In genomic region chr22:46149998-46150549, GRCh38 we compare ENCODE assay signal across 8 cellular contexts. TPM values are rescaled to one million over a fixed set of nuclear protein-coding genes. Genes with fewer than 3 reads are reported as not detected.
DNase-seq lines count a peak whose midpoint lies in the region; ATAC-seq and TF ChIP-seq lines count a peak whose summit lies in the region.

TSS of gene PPARA (plus strand) at chr22:46150526. CDS start at chr22:46198384, 47,858 bp downstream.

- H3K4me3 ChIP-seq in colonic mucosa = peak within 1 kb of the TSS; percentile 84

- no peaks in the 10 kb centered on the region for H3K9me3 Mint-ChIP-seq in activated CD4-positive, alpha-beta T cell treated with anti-CD3 and anti-CD28 coated beads, Interleukin-2, amount 10 ng/mL, durations not matched to agents 7 days and 5 days

- H3K9ac ChIP-seq in colonic mucosa (ENCODE audit: low read depth in 2 of 2, low read length in 2 of 2) = peak within 1 kb of the TSS; percentile 93 to 95

- DNase-seq in NCI-H1417 (lab: John Stamatoyannopoulos, UW) (peak; percentile 45 to 71 (median 54)), NCI-H1417 treated with DMSO at 0.1 percent for 48 hours (lab: John Stamatoyannopoulos, UW) (no peak), NCI-H2196 (lab: John Stamatoyannopoulos, UW; ENCODE audit: unreplicated experiment) (peak; percentile 90), colonic mucosa (peak; percentile 94), left colon (peak; percentile 88 to 96)
- peak; percentile 84 for DNase-seq in activated CD4-positive, alpha-beta T cell treated with anti-CD3 and anti-CD28 coated beads, Interleukin-2, amount 10 ng/mL, durations not matched to agents 7 days and 5 days
- peak; percentile 76 to 94 for DNase-seq in stimulated activated CD4-positive, alpha-beta T cell treated with anti-CD3 and anti-CD28 coated beads, Interleukin-1b, Interleukin-23, amount 100 ng/mL, for 4 hours (ENCODE audit: low read depth in 2 of 2)

- CTCF ChIA-PET in activated CD4-positive, alpha-beta T cell treated with anti-CD3 and anti-CD28 coated beads, Interleukin-2, amount 10 ng/mL, durations not matched to agents 7 days and 5 days (lab: Charles Lee) = interaction anchor here (1.5 kb wide), 1 partner anchor 118 kb away, joined by 5 read pairs; the partner anchor contains the start of gene TTC38

- H3K36me3 Mint-ChIP-seq in activated CD4-positive, alpha-beta T cell treated with anti-CD3 and anti-CD28 coated beads, Interleukin-2, amount 10 ng/mL, durations not matched to agents 7 days and 5 days (ENCODE audit: low read depth) = peaks cover 2% of the 10 kb centered on the region

- POLR2A ChIA-PET in activated CD4-positive, alpha-beta T cell treated with anti-CD3 and anti-CD28 coated beads, Interleukin-2, amount 10 ng/mL, durations not matched to agents 7 days and 5 days (lab: Charles Lee) = no interaction called here

- no peaks in the 10 kb centered on the region for H3K9me3 ChIP-seq in colonic mucosa

- peak within 1 kb of the TSS; percentile 76 for H3K27ac Mint-ChIP-seq in activated CD4-positive, alpha-beta T cell treated with anti-CD3 and anti-CD28 coated beads, Interleukin-2, amount 10 ng/mL, durations not matched to agents 7 days and 5 days

- peak within 1 kb of the TSS; percentile 76 for H3K4me3 Mint-ChIP-seq in activated CD4-positive, alpha-beta T cell treated with anti-CD3 and anti-CD28 coated beads, Interleukin-2, amount 10 ng/mL, durations not matched to agents 7 days and 5 days

- peaks cover 19% of the 10 kb centered on the region for H3K4me1 Mint-ChIP-seq in activated CD4-positive, alpha-beta T cell treated with anti-CD3 and anti-CD28 coated beads, Interleukin-2, amount 10 ng/mL, durations not matched to agents 7 days and 5 days

- intact Hi-C loops in colonic mucosa (cut with DNase I) = loop anchor here (10.0 kb wide), 1 partner anchor 105 kb away; the partner anchor contains the start of gene CDPF1
- intact Hi-C loops in left colon (cut with DNase I, micrococcal nuclease) = no loop called here

- peaks cover 4% of the 10 kb centered on the region for H3K4me1 ChIP-seq in colonic mucosa

- H3K27me3 ChIP-seq in colonic mucosa = no peaks in the 10 kb centered on the region

- H3K36me3 ChIP-seq in colonic mucosa = no peaks in the 10 kb centered on the region

- peaks cover 29% of the 10 kb centered on the region for H3K27me3 Mint-ChIP-seq in activated CD4-positive, alpha-beta T cell treated with anti-CD3 and anti-CD28 coated beads, Interleukin-2, amount 10 ng/mL, durations not matched to agents 7 days and 5 days

- peak within 1 kb of the TSS; percentile 90 for H3K27ac ChIP-seq in colonic mucosa

- no peak for TF ChIP-seq CTCF in colonic mucosa (IDR thresholded peaks at IDR 0.05)

- peak; percentile 77 for ATAC-seq in HG02852 (IDR thresholded peaks at IDR 0.05; ENCODE audit: unreplicated experiment)
- peak; percentile 71 for ATAC-seq in left colon

RNA-seq across cellular contexts. Expression of gene PPARA, which starts in this region (rescaled TPM):
- 1 to 10 TPM; 9.5 to 9.7 TPM for total RNA-seq in activated CD4-positive, alpha-beta T cell treated with anti-CD3 and anti-CD28 coated beads, Interleukin-2, amount 10 ng/mL, durations not matched to agents 7 days and 5 days
- total RNA-seq in colonic mucosa (10 to 100 TPM; 59.8 to 74.8 TPM), left colon (10 to 100 TPM; 70.4 to 73.9 TPM)

Comparison
In these comparisons a context has a peak if more than half of its experiments do, and no peak if none do; other contexts are left out.
1. RNA of gene PPARA (total RNA-seq): 59.8 to 74.8 TPM in colonic mucosa and 70.4 to 73.9 TPM in left colon; 9.5 to 9.7 TPM in activated CD4-positive, alpha-beta T cell treated with anti-CD3 and anti-CD28 coated beads, Interleukin-2, amount 10 ng/mL, durations not matched to agents 7 days and 5 days; every median in the first group is over 4 times any median in the second.